ENCODE assay signal across 16 cellular contexts in genomic region chr3:16329792-16330061, GRCh38.
A peak's percentile ranks its signal among the peaks of the same experiment; 100 is the strongest.
DNase-seq lines count a peak whose midpoint lies in the region; ATAC-seq, FAIRE-seq and TF ChIP-seq lines count a peak whose summit lies in the region.
"Had no signal": no experiment of that assay in that cellular context is flagged by ENCODE, and none has a peak within 500 bp of the region (broad histone marks: within the 10 kb centered on the region; RNA-seq: fewer than 3 reads in every experiment).

No MANE protein-coding gene starts in this region.

- no peaks in the 10 kb centered on the region for H3K9me3 ChIP-seq in K562 (replicated peaks; ENCODE audit: control insufficient read depth, insufficient read depth, low read depth, low read length)
- H3K9me3 ChIP-seq: thyroid gland had no signal

- H4K20me1 ChIP-seq in GM23338 (replicated peaks; ENCODE audit: insufficient read depth), result no peaks in the 10 kb centered on the region; the same call in 1 of the 2 replicates
- H4K20me1 ChIP-seq in K562 (replicated peaks; ENCODE audit: control insufficient read depth, insufficient read depth, low read length), result no peaks in the 10 kb centered on the region

- CTCF ChIA-PET in K562 (lab: Yijun Ruan, JAX; ENCODE audit: low intra/inter-chr PET ratio), result interaction anchor here (0.6 kb wide), 1 partner anchor 1217 kb away, joined by 5 read pairs; no protein-coding TSS in a partner anchor

- no peak overlapping the region for H3K4me3 ChIP-seq in GM23338
- H3K4me3 ChIP-seq in K562, result no peak overlapping the region
- H3K4me3 ChIP-seq: SK-N-MC, thyroid gland had no signal

- peaks cover 3% of the 10 kb centered on the region for H3K27me3 Mint-ChIP-seq in GM23338 (ENCODE audit: insufficient read depth, low read depth, poor library complexity)
- H3K27me3 Mint-ChIP-seq in naive thymus-derived CD8-positive, alpha-beta T cell, result no peaks in the 10 kb centered on the region

- H2AFZ ChIP-seq in GM23338 (no peak overlapping the region), K562 (ENCODE audit: low read depth, low read length) (no peak overlapping the region)

- no peaks in the 10 kb centered on the region for H3K9me2 ChIP-seq in GM23338 (ENCODE audit: insufficient read depth)

- no peak overlapping the region for H3K9ac ChIP-seq in K562 (ENCODE audit: insufficient read depth in 1 of 2, low read depth in 2 of 2, low read length in 2 of 2)

- DNase-seq in GM23338 (ENCODE audit: low spot score) (peak; percentile 56), NCI-H2029 (lab: John Stamatoyannopoulos, UW) (peak; percentile 91), K562 (ENCODE audit: extremely low read depth in 1 of 4, low spot score in 3 of 4) (no peak), NOMO-1 treated with dmso at 0.1 percent for 144 hours (lab: John Stamatoyannopoulos, UW; ENCODE audit: unreplicated experiment) (no peak)
- DNase-seq in naive thymus-derived CD8-positive, alpha-beta T cell, result no peak
- DNase-seq: GDM1; NCI-H446; right cardiac atrium; stimulated activated CD4-positive, alpha-beta T cell treated with anti-CD3 and anti-CD28 coated beads, Interleukin-1b, Interleukin-23, amount 100 ng/mL, for 48 hours had no signal

- peak overlapping the region; percentile 48; the same call in 1 of the 2 replicates for H3K27ac Mint-ChIP-seq in GM23338
- H3K27ac Mint-ChIP-seq in naive thymus-derived CD8-positive, alpha-beta T cell, result peak overlapping the region in 8 of 10 donors; percentile 28 to 87 (median 66)

- in situ Hi-C loops in K562 (cut with MboI), result no loop called here

- no peak for TF ChIP-seq CTCF in GM23338 (conservative IDR thresholded peaks at IDR 0.05; ENCODE audit: low read depth in 2 of 2)
- TF ChIP-seq CTCF in K562 (IDR thresholded peaks at IDR 0.05 in 2 of 3, conservative IDR thresholded peaks at IDR 0.05 in 1 of 3; ENCODE audit: insufficient read depth in 2 of 3, low read depth in 1 of 3, low read length in 3 of 3), result no peak

- no TSS peak for BruUV-seq in K562 (replicated peaks; lab: Mats Ljungman, UMichigan)

- H3K4me3 Mint-ChIP-seq in GM23338, result no peak overlapping the region
- no peak overlapping the region for H3K4me3 Mint-ChIP-seq in naive thymus-derived CD8-positive, alpha-beta T cell

- TF ChIP-seq POLR2A in K562 (conservative IDR thresholded peaks at IDR 0.05), result no peak

- POLR2A ChIA-PET in K562 (lab: Yijun Ruan, JAX), result no interaction called here
- POLR2A ChIA-PET in naive thymus-derived CD8-positive, alpha-beta T cell (lab: Charles Lee), result interaction anchor here (1.0 kb wide), 1 partner anchor 9 kb away, joined by 3 read pairs; no protein-coding TSS in a partner anchor

- H3K4me2 ChIP-seq in GM23338, result no peak overlapping the region
- H3K4me2 ChIP-seq in K562 (ENCODE audit: insufficient read depth, low read length), result no peak overlapping the region

- H3K4me1 ChIP-seq in GM23338 (ENCODE audit: insufficient read depth) (0 out of 2 replicates have a peak, but pooled peaks cover 6% of the 10 kb centered on the region), K562 (replicated peaks in 1 of 2; ENCODE audit: control insufficient read depth in 2 of 2, insufficient read depth in 2 of 2, low read length in 2 of 2) (no peaks in the 10 kb centered on the region)

- no peaks in the 10 kb centered on the region for H3K79me2 ChIP-seq in GM23338 (replicated peaks; ENCODE audit: insufficient read depth)
- no peaks in the 10 kb centered on the region for H3K79me2 ChIP-seq in K562 (ENCODE audit: control insufficient read depth, insufficient read depth, low read length)

- H3K27me3 ChIP-seq in GM23338 (ENCODE audit: insufficient read depth), result no peaks in the 10 kb centered on the region
- H3K27me3 ChIP-seq in K562 (ENCODE audit: control insufficient read depth in 2 of 2, insufficient read depth in 2 of 2, low read length in 2 of 2), result no peaks in the 10 kb centered on the region
- H3K27me3 ChIP-seq: thyroid gland had no signal

- peaks cover 42% of the 10 kb centered on the region for H3K36me3 Mint-ChIP-seq in GM23338 (ENCODE audit: low read depth)
- peaks cover 32 to 97% (median 69%) of the 10 kb centered on the region in 3 donors for H3K36me3 Mint-ChIP-seq in naive thymus-derived CD8-positive, alpha-beta T cell

- peaks cover 10% of the 10 kb centered on the region for H3K9me3 Mint-ChIP-seq in GM23338
- peaks cover 4 to 34% (median 21%) of the 10 kb centered on the region in 9 donors for H3K9me3 Mint-ChIP-seq in naive thymus-derived CD8-positive, alpha-beta T cell

- H3F3A ChIP-seq in GM23338 (replicated peaks; ENCODE audit: low read depth), result no peaks in the 10 kb centered on the region

- no peak for TF ChIP-seq RAD21 in K562 (CRISPR knock-in tag; conservative IDR thresholded peaks at IDR 0.05 in 1 of 2, IDR thresholded peaks at IDR 0.05 in 1 of 2)

- FAIRE-seq in K562 (lab: Jason Lieb, UNC), result no peak
- FAIRE-seq: colon, HTR-8/SVneo, keratinocyte had no signal

- peaks cover 19% of the 10 kb centered on the region for H3K4me1 Mint-ChIP-seq in GM23338
- peaks cover 12 to 42% (median 29%) of the 10 kb centered on the region in 4 donors for H3K4me1 Mint-ChIP-seq in naive thymus-derived CD8-positive, alpha-beta T cell

- H3K27ac ChIP-seq in GM23338 (ENCODE audit: low read depth) (no peak overlapping the region), K562 (ENCODE audit: extremely low read depth, low read depth, low read length) (no peak overlapping the region)
- H3K27ac ChIP-seq: SK-N-MC had no signal

- no peaks in the 10 kb centered on the region for H3K9me1 ChIP-seq in K562 (ENCODE audit: control insufficient read depth, insufficient read depth, low read length)

- intact Hi-C loops in K562 (cut with micrococcal nuclease), result no loop called here

- TF ChIP-seq EP300 in K562 (IDR thresholded peaks at IDR 0.05; ENCODE audit: low read length), result no peak

- WGBS in K562 (ENCODE audit: insufficient coverage, low coverage, missing lambda C conversion rate), result 92% methylated on average over 9 of the region's 9 CpGs

- no peaks in the 10 kb centered on the region for H3K36me3 ChIP-seq in GM23338 (ENCODE audit: insufficient read depth)
- peaks cover 73% of the 10 kb centered on the region for H3K36me3 ChIP-seq in K562 (ENCODE audit: control insufficient read depth, insufficient read depth, low read length)
- H3K36me3 ChIP-seq: thyroid gland had no signal

- ATAC-seq in GM23338, result peak; percentile 89
- no peak for ATAC-seq in K562
- ATAC-seq in naive thymus-derived CD8-positive, alpha-beta T cell, result no peak
- no peak for ATAC-seq in GM18517 (IDR thresholded peaks at IDR 0.05; ENCODE audit: unreplicated experiment)
- ATAC-seq in HG03439 (IDR thresholded peaks at IDR 0.05; ENCODE audit: unreplicated experiment), result no peak
- ATAC-seq: right cardiac atrium had no signal

TF ChIP-seq in GM23338, 12 proteins besides CTCF, POLR2A, EP300 and RAD21:
- no peak for TF ChIP-seq ZNF331 (CRISPR knock-in tag; IDR thresholded peaks at IDR 0.05; ENCODE audit: low read depth)
- no peak for TF ChIP-seq EZH2phosphoT487 (IDR thresholded peaks at IDR 0.05; ENCODE audit: unreplicated experiment)
- no peak for TF ChIP-seq CREB1 (CRISPR knock-in tag; IDR thresholded peaks at IDR 0.05; ENCODE audit: low read depth)
- no peak for TF ChIP-seq POLR2AphosphoS5 (IDR thresholded peaks at IDR 0.05; ENCODE audit: low read depth)
- TF ChIP-seq EZH2 (IDR thresholded peaks at IDR 0.05; ENCODE audit: low read depth, unreplicated experiment), result no peak
- TF ChIP-seq ZNF114 (CRISPR knock-in tag; IDR thresholded peaks at IDR 0.05), result no peak
- TF ChIP-seq ETS1 (IDR thresholded peaks at IDR 0.05), result no peak

TF ChIP-seq in K562, 482 proteins besides CTCF, POLR2A, EP300 and RAD21 (continues in another document):
- TF ChIP-seq ZBTB33 (CRISPR knock-in tag; IDR thresholded peaks at IDR 0.05) (peak; percentile 83), ELF4 (CRISPR knock-in tag; IDR thresholded peaks at IDR 0.05) (no peak), NR1H2 (CRISPR knock-in tag; IDR thresholded peaks at IDR 0.05) (no peak), ZNF282 (CRISPR knock-in tag; IDR thresholded peaks at IDR 0.05) (no peak), GATA2 (CRISPR knock-in tag; IDR thresholded peaks at IDR 0.05) (no peak), NFIC (IDR thresholded peaks at IDR 0.05) (no peak), RFX1 (IDR thresholded peaks at IDR 0.05) (peak; percentile 72), BRF1 (IDR thresholded peaks at IDR 0.05; ENCODE audit: borderline replicate concordance, extremely low read depth, insufficient read length) (no peak), DMBX1 (CRISPR knock-in tag; IDR thresholded peaks at IDR 0.05; ENCODE audit: borderline replicate concordance) (no peak), HDAC3 (IDR thresholded peaks at IDR 0.05; ENCODE audit: borderline replicate concordance, partially characterized antibody) (no peak), RBM17 (IDR thresholded peaks at IDR 0.05; ENCODE audit: borderline replicate concordance, low read depth, low read length) (no peak), ZNF740 (CRISPR knock-in tag; IDR thresholded peaks at IDR 0.05) (no peak), ZNF740 (tag; IDR thresholded peaks at IDR 0.05) (no peak), CHD4 (IDR thresholded peaks at IDR 0.05; ENCODE audit: insufficient read depth, insufficient replicate concordance, low read depth, low read length, poor library complexity, severe bottlenecking) (no peak), ESRRB (CRISPR knock-in tag; IDR thresholded peaks at IDR 0.05; ENCODE audit: borderline replicate concordance) (no peak)

Comparison
In these comparisons a context has a peak if more than half of its experiments do, and no peak if none do; other contexts are left out.
1. DNase-seq: peak in GM23338 (single experiment) and NCI-H2029 (single experiment); none in K562 (0 of 4), naive thymus-derived CD8-positive, alpha-beta T cell (0 of 10) and NOMO-1 treated with dmso at 0.1 percent for 144 hours (single experiment).